ENCODE assay signal across 9 cellular contexts in the genomic region with DNA sequence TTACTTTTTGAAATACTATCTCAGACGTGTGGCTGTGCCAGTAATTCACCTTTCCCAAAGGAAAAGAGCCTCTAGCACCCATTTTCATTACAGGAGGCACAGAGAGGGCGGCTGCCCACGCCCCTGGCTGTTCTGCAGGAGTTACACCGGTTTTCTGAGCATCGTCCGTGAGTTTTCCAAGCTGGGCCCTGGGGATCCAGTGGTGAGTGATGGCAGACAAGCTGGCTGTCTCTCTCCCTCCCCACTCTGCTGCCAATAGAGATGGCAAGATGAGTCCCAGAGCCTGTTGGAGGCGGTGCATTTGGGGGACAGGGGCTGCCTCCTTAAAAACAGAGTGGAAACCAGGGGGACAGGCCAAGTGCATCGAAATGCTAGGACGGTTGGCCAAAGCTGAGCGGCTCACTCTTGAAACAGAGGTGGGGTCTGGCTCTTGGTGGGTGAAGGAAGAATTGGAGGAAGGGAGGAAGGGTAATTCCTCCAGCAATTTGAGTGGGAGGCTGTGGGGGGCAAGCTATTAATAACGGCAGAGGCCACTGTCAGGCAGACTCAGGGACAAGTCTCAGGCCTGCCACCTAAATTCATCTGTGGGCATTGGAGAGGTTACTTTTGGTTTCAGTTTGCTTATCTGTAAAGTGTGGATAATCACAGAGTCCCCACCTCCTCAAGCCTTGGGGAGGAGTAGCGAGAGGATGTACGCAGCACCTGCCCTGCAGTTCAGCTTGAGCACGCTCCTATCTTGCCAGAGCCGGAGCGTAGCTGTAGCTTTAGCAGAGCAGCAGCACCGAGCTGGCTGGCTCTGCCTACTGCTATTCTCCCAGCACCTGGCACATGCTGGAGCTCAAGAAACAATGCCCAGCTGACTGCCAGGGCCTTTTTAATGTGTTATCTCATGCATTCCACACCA. TPM values are rescaled to one million over a fixed set of nuclear protein-coding genes. Genes with fewer than 3 reads are reported as not detected.
DNase-seq lines count a peak whose midpoint lies in the region; ATAC-seq and TF ChIP-seq lines count a peak whose summit lies in the region.
"Had no signal": no experiment of that assay in that cellular context is flagged by ENCODE, and none has a peak within 500 bp of the region (broad histone marks: within the 10 kb centered on the region; RNA-seq: fewer than 3 reads in every experiment).

No MANE protein-coding gene starts in this region.

- H3K9ac ChIP-seq in endocrine pancreas (ENCODE audit: control insufficient read depth, insufficient read depth, low read length), result peak overlapping the region; percentile 15

- peaks cover 22% of the 10 kb centered on the region for H3K4me1 Mint-ChIP-seq in CD4-positive, alpha-beta T cell (ENCODE audit: low read depth)

- peak; percentile 22 to 70 (median 54) for DNase-seq in CD4-positive, alpha-beta T cell
- peak; percentile 20 to 46 (median 27) for DNase-seq in stimulated activated CD4-positive, alpha-beta T cell treated with anti-CD3 and anti-CD28 coated beads, TNF-alpha, amount 100 ng/mL, for 24 hours (ENCODE audit: low read depth in 3 of 3)
- no peak for DNase-seq in MV-4-11 (lab: John Stamatoyannopoulos, UW)
- DNase-seq in BE2C, result no peak

- H3K27ac ChIP-seq in CD4-positive, alpha-beta T cell (ENCODE audit: low read depth, low read length), result peak overlapping the region; percentile 29
- H3K27ac ChIP-seq: cardiac muscle cell had no signal

- H3K36me3 ChIP-seq in endocrine pancreas (ENCODE audit: control insufficient read depth, insufficient read depth, low read length) (no peaks in the 10 kb centered on the region), BE2C (no peaks in the 10 kb centered on the region)
- H3K36me3 ChIP-seq: cardiac muscle cell had no signal

- no peaks in the 10 kb centered on the region for H3K27me3 Mint-ChIP-seq in CD4-positive, alpha-beta T cell

- no peak for TF ChIP-seq CTCF in CD4-positive, alpha-beta T cell (IDR thresholded peaks at IDR 0.05)
- TF ChIP-seq CTCF in BE2C (IDR thresholded peaks at IDR 0.05; ENCODE audit: low read depth, low read length), result no peak

- H3K27ac Mint-ChIP-seq in CD4-positive, alpha-beta T cell, result peak overlapping the region; percentile 78

- peak; percentile 97 for ATAC-seq in CD4-positive, alpha-beta T cell (ENCODE audit: poor library complexity)
- ATAC-seq in GM19328 (IDR thresholded peaks at IDR 0.05; ENCODE audit: unreplicated experiment), result peak; percentile 53
- peak; percentile 65 for ATAC-seq in HG03432 (IDR thresholded peaks at IDR 0.05; ENCODE audit: unreplicated experiment)
- ATAC-seq in activated CD4-positive, CD25-positive, alpha-beta regulatory T cell treated with anti-CD3 and anti-CD28 coated beads, Interleukin-2, amount 50 U/mL, for 24 hours, result peak; percentile 88

- no peaks in the 10 kb centered on the region for H3K27me3 ChIP-seq in CD4-positive, alpha-beta T cell (ENCODE audit: control insufficient read depth, insufficient read depth, low read length)
- H3K27me3 ChIP-seq in endocrine pancreas (ENCODE audit: control insufficient read depth, insufficient read depth, low read length), result no peaks in the 10 kb centered on the region
- no peaks in the 10 kb centered on the region for H3K27me3 ChIP-seq in BE2C
- H3K27me3 ChIP-seq: cardiac muscle cell had no signal

- H3K9me3 Mint-ChIP-seq in CD4-positive, alpha-beta T cell, result no peaks in the 10 kb centered on the region

- H3K4me3 ChIP-seq in endocrine pancreas (ENCODE audit: control insufficient read depth, insufficient read depth, low read length) (no peak overlapping the region), BE2C (ENCODE audit: low read depth, low read length) (no peak overlapping the region)
- H3K4me3 ChIP-seq: cardiac muscle cell had no signal

- H3K4me3 Mint-ChIP-seq in CD4-positive, alpha-beta T cell, result peak overlapping the region; percentile 83

- intact Hi-C loops in CD4-positive, alpha-beta T cell (cut with DNase I, micrococcal nuclease), result loop anchor here (5.0 to 10.0 kb wide), 3 partner anchors 237 to 734 kb away; a partner anchor contains a TSS

- no peaks in the 10 kb centered on the region for H3K4me1 ChIP-seq in endocrine pancreas (ENCODE audit: control insufficient read depth, insufficient read depth, low read length)
- H3K4me1 ChIP-seq in BE2C, result no peaks in the 10 kb centered on the region

- POLR2A ChIA-PET in CD4-positive, alpha-beta T cell (lab: Charles Lee), result interaction anchor here (0.7 to 5.6 kb wide), 9 partner anchors 14 to 514 kb away, joined by 3 to 128 read pairs (median 6); a partner anchor contains a TSS

- CTCF ChIA-PET in CD4-positive, alpha-beta T cell (lab: Charles Lee), result interaction anchor here (5.1 kb wide), 2 partner anchors 73 to 86 kb away, joined by 63 read pairs; a partner anchor contains a TSS

- no peaks in the 10 kb centered on the region for H3K36me3 Mint-ChIP-seq in CD4-positive, alpha-beta T cell (ENCODE audit: low read depth)

- H3K9me3 ChIP-seq in CD4-positive, alpha-beta T cell (ENCODE audit: control insufficient read depth, low read length), result no peaks in the 10 kb centered on the region
- no peaks in the 10 kb centered on the region for H3K9me3 ChIP-seq in endocrine pancreas (ENCODE audit: control insufficient read depth, low read length)
- no peaks in the 10 kb centered on the region for H3K9me3 ChIP-seq in BE2C

RNA-seq across cellular contexts. Expression of a gene that starts 7.5 kb away (rescaled TPM):
- under 1 TPM in 1 of 2 experiments, not detected in 1; 0.08 TPM for total RNA-seq in CD4-positive, alpha-beta T cell
- polyA plus RNA-seq in BE2C (2012; ENCODE audit: insufficient read depth, insufficient read length, low read depth), result 2.0 TPM

Comparison
In these comparisons a context has a peak if more than half of its experiments do, and no peak if none do; other contexts are left out.
1. DNase-seq: peak in CD4-positive, alpha-beta T cell (10 of 10) and stimulated activated CD4-positive, alpha-beta T cell treated with anti-CD3 and anti-CD28 coated beads, TNF-alpha, amount 100 ng/mL, for 24 hours (3 of 3); none in MV-4-11 (single experiment) and BE2C (single experiment).
2. Peak in every context shown above with its lines, with median percentiles within 50 percentile points of each other: ATAC-seq.